Comparison of ENCODE assay signal across 8 cellular contexts in genomic region chr1:36157115-36157903, GRCh38. TPM values are rescaled to one million over a fixed set of nuclear protein-coding genes. Genes with fewer than 3 reads are reported as not detected.
DNase-seq lines count a peak whose midpoint lies in the region; ATAC-seq and TF ChIP-seq lines count a peak whose summit lies in the region.

No MANE protein-coding gene starts in this region.

- H3K4me3 ChIP-seq in DND-41 (ENCODE audit: low read depth in 1 of 2, low read length in 2 of 2) (peak overlapping the region; percentile 86 to 94), NT2/D1 (ENCODE audit: insufficient read length, low read depth) (peak overlapping the region; percentile 85), mononuclear cell (ENCODE audit: low read length) (peak overlapping the region; percentile 82)

- H3K4me1 Mint-ChIP-seq in chondrocyte (ENCODE audit: low read depth): peaks cover 68% of the 10 kb centered on the region

- H3K36me3 Mint-ChIP-seq in chondrocyte (ENCODE audit: low read depth): peaks cover 4% of the 10 kb centered on the region

- H3K27me3 Mint-ChIP-seq in chondrocyte (ENCODE audit: low read depth): no peaks in the 10 kb centered on the region

- H3K79me2 ChIP-seq in DND-41 (ENCODE audit: insufficient read depth, low read length): peaks cover 73% of the 10 kb centered on the region

- peaks cover 28% of the 10 kb centered on the region for H3K36me3 ChIP-seq in DND-41 (ENCODE audit: insufficient read depth, low read length)
- peaks cover 46% of the 10 kb centered on the region for H3K36me3 ChIP-seq in NT2/D1 (ENCODE audit: insufficient read depth, insufficient read length, low read length)

- peak overlapping the region; percentile 93 for H3K27ac ChIP-seq in DND-41 (ENCODE audit: low read length)

- H2AFZ ChIP-seq in DND-41 (ENCODE audit: low read depth, low read length): peak overlapping the region; percentile 91

- H3K27me3 ChIP-seq in DND-41 (ENCODE audit: insufficient read depth, low read length, poor library complexity): no peaks in the 10 kb centered on the region
- H3K27me3 ChIP-seq in NT2/D1 (ENCODE audit: insufficient read depth, insufficient read length): peaks cover 16% of the 10 kb centered on the region
- H3K27me3 ChIP-seq in mononuclear cell (ENCODE audit: insufficient read depth, low read length): no peaks in the 10 kb centered on the region

- H3K9ac ChIP-seq in DND-41 (ENCODE audit: low read depth, low read length): peak overlapping the region; percentile 93
- H3K9ac ChIP-seq in NT2/D1 (ENCODE audit: insufficient read length, low read depth): peak overlapping the region; percentile 92

- ATAC-seq in DND-41 (ENCODE audit: insufficient read depth, low read depth) (no peak; the same call in 1 of the 3 replicates), GM18502 (IDR thresholded peaks at IDR 0.05; ENCODE audit: poor library complexity, unreplicated experiment) (no peak)

- no peaks in the 10 kb centered on the region for H3K9me3 Mint-ChIP-seq in chondrocyte (ENCODE audit: low read depth)

- DNase-seq in DND-41 (peak; percentile 35), NT2/D1 (ENCODE audit: low read depth, low spot score) (no peak), chondrocyte (ENCODE audit: low spot score) (no peak), NCI-H2107 treated with DMSO at 0.1 percent for 48 hours (lab: John Stamatoyannopoulos, UW; ENCODE audit: unreplicated experiment) (no peak), GF-D8 (lab: John Stamatoyannopoulos, UW) (no peak)
- DNase-seq in stimulated activated CD4-positive, alpha-beta T cell treated with anti-CD3 and anti-CD28 coated beads, Interleukin-4, amount 100 ng/mL, for 24 hours: no peak

- peak overlapping the region; percentile 91 for H3K27ac Mint-ChIP-seq in chondrocyte (ENCODE audit: unreplicated experiment)

- peaks cover 70% of the 10 kb centered on the region for H3K4me1 ChIP-seq in DND-41 (ENCODE audit: insufficient read depth, low read length)
- peaks cover 40% of the 10 kb centered on the region for H3K4me1 ChIP-seq in NT2/D1 (ENCODE audit: insufficient read depth, insufficient read length)
- H3K4me1 ChIP-seq in mononuclear cell (ENCODE audit: insufficient read depth, low read length): peaks cover 75% of the 10 kb centered on the region

- H4K20me1 ChIP-seq in DND-41 (ENCODE audit: insufficient read depth, low read length): peaks cover 33% of the 10 kb centered on the region

- H3K9me3 ChIP-seq in DND-41 (ENCODE audit: insufficient read depth, low read length, severe bottlenecking) (no peaks in the 10 kb centered on the region), NT2/D1 (ENCODE audit: insufficient read depth, low read length) (no peaks in the 10 kb centered on the region), mononuclear cell (ENCODE audit: low read depth, low read length) (no peaks in the 10 kb centered on the region)

- TF ChIP-seq CTCF in DND-41 (IDR thresholded peaks at IDR 0.05; ENCODE audit: borderline replicate concordance, extremely low read depth, low read length, poor library complexity, severe bottlenecking) (no peak), chondrocyte (IDR thresholded peaks at IDR 0.05) (no peak)

- peak overlapping the region; percentile 88 for H3K4me3 Mint-ChIP-seq in chondrocyte (ENCODE audit: unreplicated experiment)

- H3K4me2 ChIP-seq in DND-41 (ENCODE audit: insufficient read depth, low read length): peak overlapping the region; percentile 79

RNA-seq across cellular contexts. Expression of gene MAP7D1, which starts 1.3 kb away (rescaled TPM):
- total RNA-seq in chondrocyte: 159 to 177 TPM (median 173 TPM) in 3 replicates
- 142 TPM for total RNA-seq in mononuclear cell

RNA-seq across cellular contexts. Expression of gene TRAPPC3, which starts 8.0 kb away (rescaled TPM):
- total RNA-seq in chondrocyte: 67.7 to 74.5 TPM (median 69.7 TPM) in 3 replicates
- 25.9 TPM for total RNA-seq in mononuclear cell

RNA-seq across cellular contexts. Expression of gene COL8A2, which starts 32.3 kb away (rescaled TPM):
- total RNA-seq in chondrocyte (10.8 to 18.1 TPM (median 17.4 TPM) in 3 replicates), mononuclear cell (1.9 TPM)
